9 cellular contexts compared by ENCODE assay signal in genomic region chr9:36862206-36863145, GRCh38.
DNase-seq lines count a peak whose midpoint lies in the region; ATAC-seq, FAIRE-seq and TF ChIP-seq lines count a peak whose summit lies in the region.
"Had no signal": no experiment of that assay in that cellular context is flagged by ENCODE, and none has a peak within 500 bp of the region (broad histone marks: within the 10 kb centered on the region; RNA-seq: fewer than 3 reads in every experiment).

No MANE protein-coding gene starts in this region.

- BruUV-seq in GM12878 (replicated peaks; lab: Mats Ljungman, UMichigan) = no TSS peak

- H3K4me1 ChIP-seq in KMS-11 (ENCODE audit: low read depth, poor library complexity, severe bottlenecking) (no peaks in the 10 kb centered on the region), GM12878 (ENCODE audit: control insufficient read depth, insufficient read depth, low read length) (no peaks in the 10 kb centered on the region; the same call in 1 of the 2 replicates)

- no peaks in the 10 kb centered on the region for H3K9me3 ChIP-seq in GM12878 (replicated peaks; ENCODE audit: control insufficient read depth, insufficient read depth, low read length)

- TF ChIP-seq CTCF in KMS-11 (conservative IDR thresholded peaks at IDR 0.05; ENCODE audit: low read depth, low read length) (peak; percentile 35; the same call in 1 of the 2 replicates), GM12878 (IDR thresholded peaks at IDR 0.05 in 2 of 3, conservative IDR thresholded peaks at IDR 0.05 in 1 of 3; ENCODE audit: control insufficient read depth in 2 of 3, extremely low read depth in 1 of 3, insufficient read depth in 1 of 3, low read depth in 3 of 3, low read length in 3 of 3) (peak in 2 of 3 experiments; percentile 25 to 33; a peak in 3 of 6 replicates), kidney epithelial cell (IDR thresholded peaks at IDR 0.05; ENCODE audit: insufficient read depth, low read length, poor library complexity, severe bottlenecking) (peak; percentile 87), type B pancreatic cell (conservative IDR thresholded peaks at IDR 0.05) (peak; percentile 79)

- intact Hi-C loops in GM12878 (cut with micrococcal nuclease; ENCODE audit: unreplicated experiment) = no loop called here

- no peak overlapping the region for H2AFZ ChIP-seq in KMS-11 (ENCODE audit: low read depth)
- H2AFZ ChIP-seq in GM12878 (ENCODE audit: control insufficient read depth, low read depth, low read length) = no peak overlapping the region

- in situ Hi-C loops in GM12878 (cut with MboI) = no loop called here

- no peak overlapping the region for H3K27ac ChIP-seq in KMS-11
- no peak overlapping the region for H3K27ac ChIP-seq in GM12878 (ENCODE audit: control insufficient read depth, insufficient read depth)

- H3K4me3 Mint-ChIP-seq in type B pancreatic cell = no peak overlapping the region

- H3K27me3 ChIP-seq in KMS-11 (ENCODE audit: insufficient read depth, low read depth) (peaks cover 3% of the 10 kb centered on the region; the same call in 1 of the 2 replicates), GM12878 (replicated peaks in 1 of 2; ENCODE audit: control insufficient read depth in 2 of 2, insufficient read depth in 2 of 2, low read length in 1 of 2) (no peaks in the 10 kb centered on the region), kidney epithelial cell (ENCODE audit: control insufficient read depth, insufficient read depth, low read length) (peaks cover 59% of the 10 kb centered on the region)

- H3K36me3 Mint-ChIP-seq in type B pancreatic cell = no peaks in the 10 kb centered on the region

- peak; percentile 24 for DNase-seq in DMS114 treated with DMSO at 0.1 percent for 48 hours (lab: John Stamatoyannopoulos, UW; ENCODE audit: unreplicated experiment)
- DNase-seq in GM12878 (ENCODE audit: low read depth, low spot score) = no peak
- no peak for DNase-seq in kidney epithelial cell (ENCODE audit: low read depth)
- no peak for DNase-seq in type B pancreatic cell (ENCODE audit: extremely low spot score, unreplicated experiment)
- no peak for DNase-seq in NCI-H128 (lab: John Stamatoyannopoulos, UW; ENCODE audit: unreplicated experiment)
- DNase-seq in NCI-H2029 treated with DMSO at 0.1 percent for 48 hours (lab: John Stamatoyannopoulos, UW) = no peak

- peaks cover 12% of the 10 kb centered on the region for H3K4me1 Mint-ChIP-seq in type B pancreatic cell (ENCODE audit: unreplicated experiment)

- no peak overlapping the region for H3K27ac Mint-ChIP-seq in type B pancreatic cell

- H3K9ac ChIP-seq in KMS-11 (no peak overlapping the region), GM12878 (ENCODE audit: control insufficient read depth, insufficient read depth, low read length) (no peak overlapping the region)

- FAIRE-seq in GM12878 (lab: Jason Lieb, UNC) = no peak
- FAIRE-seq: islet of Langerhans had no signal

- H3K9me3 Mint-ChIP-seq in type B pancreatic cell = no peaks in the 10 kb centered on the region

- SMC1A ChIA-PET in GM12878 (lab: Charles Lee; ENCODE audit: uncharacterized antibody, unreplicated experiment) = no interaction called here

- H3K79me2 ChIP-seq in KMS-11 (ENCODE audit: insufficient read depth, low read depth) = no peaks in the 10 kb centered on the region
- no peaks in the 10 kb centered on the region; the same call in none of the 2 replicates for H3K79me2 ChIP-seq in GM12878 (ENCODE audit: control insufficient read depth, insufficient read depth, low read length)

- POLR2A ChIA-PET in GM12878 (lab: Charles Lee) = no interaction called here

- RAD21 ChIA-PET in GM12878 (lab: Charles Lee; ENCODE audit: unreplicated experiment) = no interaction called here

- ATAC-seq in GM12878 (no peak), HG02571 (IDR thresholded peaks at IDR 0.05; ENCODE audit: unreplicated experiment) (no peak)

- H3K4me2 ChIP-seq in KMS-11 = no peak overlapping the region
- H3K4me2 ChIP-seq in GM12878 (ENCODE audit: control insufficient read depth, insufficient read depth) = no peak overlapping the region

- no peaks in the 10 kb centered on the region for H3K36me3 ChIP-seq in KMS-11 (ENCODE audit: insufficient read depth)
- H3K36me3 ChIP-seq in GM12878 (ENCODE audit: control insufficient read depth in 2 of 2, insufficient read depth in 2 of 2, low read length in 1 of 2) = peaks cover 17 to 45% of the 10 kb centered on the region in 2 experiments; a peak in 3 of 4 replicates
- no peaks in the 10 kb centered on the region for H3K36me3 ChIP-seq in kidney epithelial cell (ENCODE audit: control insufficient read depth, insufficient read depth, low read length)

- no peak for TF ChIP-seq EP300 in GM12878 (IDR thresholded peaks at IDR 0.05; ENCODE audit: borderline replicate concordance in 1 of 2, control insufficient read depth in 1 of 2, low read depth in 2 of 2, low read length in 2 of 2)

- TF ChIP-seq POLR2A in GM12878 (IDR thresholded peaks at IDR 0.05; ENCODE audit: low read depth, low read length) = no peak; the same call in 1 of the 2 replicates

- H3K4me3 ChIP-seq in KMS-11 (IDR thresholded peaks at IDR 0.05; ENCODE audit: insufficient read depth, low read depth, low read length) (no peak overlapping the region), GM12878 (no peak overlapping the region), kidney epithelial cell (ENCODE audit: low read depth, low read length) (no peak overlapping the region)

- CTCF ChIA-PET in GM12878 (lab: Yijun Ruan, JAX) = interaction anchor here (0.9 kb wide), 1 partner anchor 10 kb away, joined by 4 read pairs; no protein-coding TSS in a partner anchor

- peaks cover 85% of the 10 kb centered on the region for H3K27me3 Mint-ChIP-seq in type B pancreatic cell

- WGBS in GM12878 (ENCODE audit: insufficient coverage, insufficient replicate concordance, low lambda C conversion rate, missing lambda C conversion rate) = 96% methylated on average over 21 of the region's 21 CpGs

- H4K20me1 ChIP-seq in KMS-11 (ENCODE audit: insufficient read depth) = no peaks in the 10 kb centered on the region
- no peaks in the 10 kb centered on the region for H4K20me1 ChIP-seq in GM12878 (ENCODE audit: control insufficient read depth, insufficient read depth)

- no peak for TF ChIP-seq RAD21 in GM12878 (IDR thresholded peaks at IDR 0.05; ENCODE audit: insufficient read depth, low read depth, low read length)

TF ChIP-seq in GM12878, 131 proteins besides CTCF, POLR2A, EP300 and RAD21:
- no peak for TF ChIP-seq ZNF274 (IDR thresholded peaks at IDR 0.05; ENCODE audit: insufficient read depth, insufficient read length)
- no peak for TF ChIP-seq ESRRA (IDR thresholded peaks at IDR 0.05; ENCODE audit: low read length)
- TF ChIP-seq ZNF24 (IDR thresholded peaks at IDR 0.05) = no peak
- no peak for TF ChIP-seq EED (IDR thresholded peaks at IDR 0.05; ENCODE audit: low read depth)
- no peak for TF ChIP-seq JUND (IDR thresholded peaks at IDR 0.05; ENCODE audit: low read depth, low read length)
- TF ChIP-seq BACH1 (IDR thresholded peaks at IDR 0.05; ENCODE audit: borderline replicate concordance) = no peak
- no peak for TF ChIP-seq FOXK2 (IDR thresholded peaks at IDR 0.05)
- no peak for TF ChIP-seq POU2F2 (IDR thresholded peaks at IDR 0.05; ENCODE audit: borderline replicate concordance, low read depth, low read length)
- no peak for TF ChIP-seq EGR1 (IDR thresholded peaks at IDR 0.05; ENCODE audit: borderline replicate concordance in 1 of 2, low read depth in 2 of 2, low read length in 2 of 2)

Comparison
In these comparisons a context has a peak if more than half of its experiments do, and no peak if none do; other contexts are left out.
1. CTCF ChIP-seq: peak in every context shown above with its lines; median percentile 87 in kidney epithelial cell; 79 in type B pancreatic cell; 35 in KMS-11; 29 in GM12878.